In genomic region chr3:8742921-8743605, GRCh38 we compare ENCODE assay signal across 1 cellular context.
TF ChIP-seq lines count a peak whose summit lies in the region.

No MANE protein-coding gene starts in this region.

TF ChIP-seq in GM23338, 12 proteins besides CTCF, POLR2A, EP300 and RAD21:
- no peak for TF ChIP-seq REST (IDR thresholded peaks at IDR 0.05; ENCODE audit: unreplicated experiment)
